Comparison of ENCODE assay signal across 1 cellular context in genomic region chr3:129597087-129597791, GRCh38.
TF ChIP-seq lines count a peak whose summit lies in the region.

No MANE protein-coding gene starts in this region.

TF ChIP-seq in GM23338, 12 proteins besides CTCF, POLR2A, EP300 and RAD21 (continued from another document):
- TF ChIP-seq ZNF462 (CRISPR knock-in tag; IDR thresholded peaks at IDR 0.05) (no peak), STAT1 (IDR thresholded peaks at IDR 0.05; ENCODE audit: unreplicated experiment) (no peak), ZNF114 (CRISPR knock-in tag; IDR thresholded peaks at IDR 0.05) (no peak), JUNB (IDR thresholded peaks at IDR 0.05; ENCODE audit: unreplicated experiment) (no peak), EZH2 (IDR thresholded peaks at IDR 0.05; ENCODE audit: low read depth, unreplicated experiment) (no peak)
- TF ChIP-seq, protein P1, sequence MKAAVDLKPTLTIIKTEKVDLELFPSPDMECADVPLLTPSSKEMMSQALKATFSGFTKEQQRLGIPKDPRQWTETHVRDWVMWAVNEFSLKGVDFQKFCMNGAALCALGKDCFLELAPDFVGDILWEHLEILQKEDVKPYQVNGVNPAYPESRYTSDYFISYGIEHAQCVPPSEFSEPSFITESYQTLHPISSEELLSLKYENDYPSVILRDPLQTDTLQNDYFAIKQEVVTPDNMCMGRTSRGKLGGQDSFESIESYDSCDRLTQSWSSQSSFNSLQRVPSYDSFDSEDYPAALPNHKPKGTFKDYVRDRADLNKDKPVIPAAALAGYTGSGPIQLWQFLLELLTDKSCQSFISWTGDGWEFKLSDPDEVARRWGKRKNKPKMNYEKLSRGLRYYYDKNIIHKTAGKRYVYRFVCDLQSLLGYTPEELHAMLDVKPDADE (IDR thresholded peaks at IDR 0.05), result no peak
- TF ChIP-seq, protein P2, sequence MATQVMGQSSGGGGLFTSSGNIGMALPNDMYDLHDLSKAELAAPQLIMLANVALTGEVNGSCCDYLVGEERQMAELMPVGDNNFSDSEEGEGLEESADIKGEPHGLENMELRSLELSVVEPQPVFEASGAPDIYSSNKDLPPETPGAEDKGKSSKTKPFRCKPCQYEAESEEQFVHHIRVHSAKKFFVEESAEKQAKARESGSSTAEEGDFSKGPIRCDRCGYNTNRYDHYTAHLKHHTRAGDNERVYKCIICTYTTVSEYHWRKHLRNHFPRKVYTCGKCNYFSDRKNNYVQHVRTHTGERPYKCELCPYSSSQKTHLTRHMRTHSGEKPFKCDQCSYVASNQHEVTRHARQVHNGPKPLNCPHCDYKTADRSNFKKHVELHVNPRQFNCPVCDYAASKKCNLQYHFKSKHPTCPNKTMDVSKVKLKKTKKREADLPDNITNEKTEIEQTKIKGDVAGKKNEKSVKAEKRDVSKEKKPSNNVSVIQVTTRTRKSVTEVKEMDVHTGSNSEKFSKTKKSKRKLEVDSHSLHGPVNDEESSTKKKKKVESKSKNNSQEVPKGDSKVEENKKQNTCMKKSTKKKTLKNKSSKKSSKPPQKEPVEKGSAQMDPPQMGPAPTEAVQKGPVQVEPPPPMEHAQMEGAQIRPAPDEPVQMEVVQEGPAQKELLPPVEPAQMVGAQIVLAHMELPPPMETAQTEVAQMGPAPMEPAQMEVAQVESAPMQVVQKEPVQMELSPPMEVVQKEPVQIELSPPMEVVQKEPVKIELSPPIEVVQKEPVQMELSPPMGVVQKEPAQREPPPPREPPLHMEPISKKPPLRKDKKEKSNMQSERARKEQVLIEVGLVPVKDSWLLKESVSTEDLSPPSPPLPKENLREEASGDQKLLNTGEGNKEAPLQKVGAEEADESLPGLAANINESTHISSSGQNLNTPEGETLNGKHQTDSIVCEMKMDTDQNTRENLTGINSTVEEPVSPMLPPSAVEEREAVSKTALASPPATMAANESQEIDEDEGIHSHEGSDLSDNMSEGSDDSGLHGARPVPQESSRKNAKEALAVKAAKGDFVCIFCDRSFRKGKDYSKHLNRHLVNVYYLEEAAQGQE (IDR thresholded peaks at IDR 0.05; ENCODE audit: unreplicated experiment), result no peak
